In genomic region chr11:18322818-18323570, GRCh38 we compare ENCODE assay signal across 8 cellular contexts. TPM values are rescaled to one million over a fixed set of nuclear protein-coding genes. Genes with fewer than 3 reads are reported as not detected.
A peak's percentile ranks its signal among the peaks of the same experiment; 100 is the strongest.
DNase-seq lines count a peak whose midpoint lies in the region; ATAC-seq and TF ChIP-seq lines count a peak whose summit lies in the region.

No MANE protein-coding gene starts in this region.

- intact Hi-C loops in PC-3 (cut with micrococcal nuclease) = loop anchor here (1.0 to 10.0 kb wide), 5 partner anchors 61 to 312 kb away; partner anchors contain the start of genes SAA2, SPTY2D1 and TSG101

- H3K36me3 Mint-ChIP-seq in progenitor cell of endocrine pancreas (ENCODE audit: insufficient read depth) = peaks cover 2% of the 10 kb centered on the region

- peaks cover 44% of the 10 kb centered on the region for H3K4me1 Mint-ChIP-seq in progenitor cell of endocrine pancreas (ENCODE audit: low read depth)

- H3K36me3 ChIP-seq in PC-3 (ENCODE audit: low read depth, low read length) = peaks cover 6% of the 10 kb centered on the region; the same call in 1 of the 2 replicates

- H3K27ac ChIP-seq in PC-3 (ENCODE audit: low read length) = peak overlapping the region; percentile 92; the same call in 1 of the 2 replicates

- H3F3A ChIP-seq in PC-3 (ENCODE audit: low read length, unreplicated experiment) = no peaks in the 10 kb centered on the region

- no peak overlapping the region for H2AFZ ChIP-seq in PC-3 (ENCODE audit: low read length)

- H4K20me1 ChIP-seq in PC-3 (ENCODE audit: low read length) = 0 out of 2 replicates have a peak, but pooled peaks cover 8% of the 10 kb centered on the region

- no peak for ATAC-seq in PC-3
- no peak for ATAC-seq in HG02642 (IDR thresholded peaks at IDR 0.05; ENCODE audit: poor library complexity, unreplicated experiment)

- no peaks in the 10 kb centered on the region for H3K27me3 Mint-ChIP-seq in progenitor cell of endocrine pancreas

- no peaks in the 10 kb centered on the region for H3K9me3 Mint-ChIP-seq in progenitor cell of endocrine pancreas (ENCODE audit: low read depth)

- H3K4me1 ChIP-seq in PC-3 (ENCODE audit: insufficient read depth, low read length) = peaks cover 41% of the 10 kb centered on the region

- peak overlapping the region; percentile 92 for H3K4me2 ChIP-seq in PC-3 (ENCODE audit: low read length)

- H3K9me3 ChIP-seq in PC-3 (ENCODE audit: low read length) = no peaks in the 10 kb centered on the region

- H3K9me2 ChIP-seq in PC-3 (replicated peaks; ENCODE audit: low read length) = no peaks in the 10 kb centered on the region

- DNase-seq in GM12864 (ENCODE audit: low read depth) (no peak), PC-3 (no peak), epithelial cell of proximal tubule (ENCODE audit: low read depth) (no peak), progenitor cell of endocrine pancreas (ENCODE audit: low spot score, unreplicated experiment) (no peak), DMS 273 (lab: John Stamatoyannopoulos, UW; ENCODE audit: unreplicated experiment) (no peak), SKM-1 treated with dmso at 0.1 percent for 144 hours (lab: John Stamatoyannopoulos, UW; ENCODE audit: unreplicated experiment) (no peak), germinal center (ENCODE audit: low spot score) (no peak)

- POLR2A ChIA-PET in PC-3 (lab: Charles Lee; ENCODE audit: unreplicated experiment) = no interaction called here

- H3K4me3 Mint-ChIP-seq in progenitor cell of endocrine pancreas (ENCODE audit: low read depth) = peak overlapping the region; percentile 98

- H3K4me3 ChIP-seq in GM12864 (ENCODE audit: low read depth, low read length) = peak overlapping the region; percentile 74
- H3K4me3 ChIP-seq in PC-3 (ENCODE audit: low read length) = peak overlapping the region; percentile 89
- H3K4me3 ChIP-seq in epithelial cell of proximal tubule (ENCODE audit: low read depth, low read length) = peak overlapping the region; percentile 69

- no peaks in the 10 kb centered on the region for H3K27me3 ChIP-seq in PC-3 (ENCODE audit: low read length)

- BruUV-seq in PC-3 (replicated peaks; lab: Mats Ljungman, UMichigan) = TSS peak; percentile 46

- peaks cover 92% of the 10 kb centered on the region for H3K79me2 ChIP-seq in PC-3 (ENCODE audit: low read length)

- H3K9ac ChIP-seq in PC-3 (ENCODE audit: low read length) = peak overlapping the region; percentile 99

- H3K27ac Mint-ChIP-seq in progenitor cell of endocrine pancreas = peak overlapping the region; percentile 100

- CTCF ChIA-PET in PC-3 (lab: Charles Lee) = no interaction called here

- no peak for TF ChIP-seq CTCF in GM12864 (IDR thresholded peaks at IDR 0.05; ENCODE audit: low read depth, low read length, missing control alignments)
- no peak for TF ChIP-seq CTCF in PC-3 (conservative IDR thresholded peaks at IDR 0.05; ENCODE audit: low read depth, low read length)
- no peak for TF ChIP-seq CTCF in epithelial cell of proximal tubule (conservative IDR thresholded peaks at IDR 0.05; ENCODE audit: low read depth, low read length)
- no peak for TF ChIP-seq CTCF in progenitor cell of endocrine pancreas (IDR thresholded peaks at IDR 0.05; ENCODE audit: unreplicated experiment)

RNA-seq across cellular contexts. Expression of gene GTF2H1, which starts 0.6 kb away (rescaled TPM):
- total RNA-seq in PC-3 (2014; rRNA removed) (32.7 and 33.5 TPM in 2 replicates), epithelial cell of proximal tubule (30.8 and 47.9 TPM in 2 replicates), progenitor cell of endocrine pancreas (43.9 and 45.4 TPM in 2 replicates)

RNA-seq across cellular contexts. Expression of gene HPS5, which starts 1.1 kb away (rescaled TPM):
- total RNA-seq in PC-3 (2014; rRNA removed) = 15.2 and 15.6 TPM in 2 replicates
- total RNA-seq in epithelial cell of proximal tubule = 11.5 and 16.9 TPM in 2 replicates
- total RNA-seq in progenitor cell of endocrine pancreas = 17.6 and 18.6 TPM in 2 replicates

RNA-seq across cellular contexts. Expression of gene SAA1, which starts 56.9 kb away (rescaled TPM):
- not detected in 2 replicates for total RNA-seq in PC-3 (2014; rRNA removed)
- 46.7 and 69.7 TPM in 2 replicates for total RNA-seq in epithelial cell of proximal tubule
- not detected in 2 replicates for total RNA-seq in progenitor cell of endocrine pancreas

Comparison
In these comparisons a context has a peak if more than half of its experiments do, and no peak if none do; other contexts are left out.
1. RNA of gene SAA1, which starts 56.9 kb away (total RNA-seq): 46.7 to 69.7 TPM in epithelial cell of proximal tubule; not detected in PC-3 and not detected in progenitor cell of endocrine pancreas; every median in the first group is over 10 times any median in the second.
2. Peak in every context shown above with its lines, with median percentiles within 50 percentile points of each other: H3K4me3 ChIP-seq.